Comparison of ENCODE assay signal across 1 cellular context in genomic region chr11:78666675-78667129, GRCh38.
TF ChIP-seq lines count a peak whose summit lies in the region.

No MANE protein-coding gene starts in this region.

TF ChIP-seq in K562, 482 proteins besides CTCF, POLR2A, EP300 and RAD21 (continued from another document):
- TF ChIP-seq, protein P1, sequence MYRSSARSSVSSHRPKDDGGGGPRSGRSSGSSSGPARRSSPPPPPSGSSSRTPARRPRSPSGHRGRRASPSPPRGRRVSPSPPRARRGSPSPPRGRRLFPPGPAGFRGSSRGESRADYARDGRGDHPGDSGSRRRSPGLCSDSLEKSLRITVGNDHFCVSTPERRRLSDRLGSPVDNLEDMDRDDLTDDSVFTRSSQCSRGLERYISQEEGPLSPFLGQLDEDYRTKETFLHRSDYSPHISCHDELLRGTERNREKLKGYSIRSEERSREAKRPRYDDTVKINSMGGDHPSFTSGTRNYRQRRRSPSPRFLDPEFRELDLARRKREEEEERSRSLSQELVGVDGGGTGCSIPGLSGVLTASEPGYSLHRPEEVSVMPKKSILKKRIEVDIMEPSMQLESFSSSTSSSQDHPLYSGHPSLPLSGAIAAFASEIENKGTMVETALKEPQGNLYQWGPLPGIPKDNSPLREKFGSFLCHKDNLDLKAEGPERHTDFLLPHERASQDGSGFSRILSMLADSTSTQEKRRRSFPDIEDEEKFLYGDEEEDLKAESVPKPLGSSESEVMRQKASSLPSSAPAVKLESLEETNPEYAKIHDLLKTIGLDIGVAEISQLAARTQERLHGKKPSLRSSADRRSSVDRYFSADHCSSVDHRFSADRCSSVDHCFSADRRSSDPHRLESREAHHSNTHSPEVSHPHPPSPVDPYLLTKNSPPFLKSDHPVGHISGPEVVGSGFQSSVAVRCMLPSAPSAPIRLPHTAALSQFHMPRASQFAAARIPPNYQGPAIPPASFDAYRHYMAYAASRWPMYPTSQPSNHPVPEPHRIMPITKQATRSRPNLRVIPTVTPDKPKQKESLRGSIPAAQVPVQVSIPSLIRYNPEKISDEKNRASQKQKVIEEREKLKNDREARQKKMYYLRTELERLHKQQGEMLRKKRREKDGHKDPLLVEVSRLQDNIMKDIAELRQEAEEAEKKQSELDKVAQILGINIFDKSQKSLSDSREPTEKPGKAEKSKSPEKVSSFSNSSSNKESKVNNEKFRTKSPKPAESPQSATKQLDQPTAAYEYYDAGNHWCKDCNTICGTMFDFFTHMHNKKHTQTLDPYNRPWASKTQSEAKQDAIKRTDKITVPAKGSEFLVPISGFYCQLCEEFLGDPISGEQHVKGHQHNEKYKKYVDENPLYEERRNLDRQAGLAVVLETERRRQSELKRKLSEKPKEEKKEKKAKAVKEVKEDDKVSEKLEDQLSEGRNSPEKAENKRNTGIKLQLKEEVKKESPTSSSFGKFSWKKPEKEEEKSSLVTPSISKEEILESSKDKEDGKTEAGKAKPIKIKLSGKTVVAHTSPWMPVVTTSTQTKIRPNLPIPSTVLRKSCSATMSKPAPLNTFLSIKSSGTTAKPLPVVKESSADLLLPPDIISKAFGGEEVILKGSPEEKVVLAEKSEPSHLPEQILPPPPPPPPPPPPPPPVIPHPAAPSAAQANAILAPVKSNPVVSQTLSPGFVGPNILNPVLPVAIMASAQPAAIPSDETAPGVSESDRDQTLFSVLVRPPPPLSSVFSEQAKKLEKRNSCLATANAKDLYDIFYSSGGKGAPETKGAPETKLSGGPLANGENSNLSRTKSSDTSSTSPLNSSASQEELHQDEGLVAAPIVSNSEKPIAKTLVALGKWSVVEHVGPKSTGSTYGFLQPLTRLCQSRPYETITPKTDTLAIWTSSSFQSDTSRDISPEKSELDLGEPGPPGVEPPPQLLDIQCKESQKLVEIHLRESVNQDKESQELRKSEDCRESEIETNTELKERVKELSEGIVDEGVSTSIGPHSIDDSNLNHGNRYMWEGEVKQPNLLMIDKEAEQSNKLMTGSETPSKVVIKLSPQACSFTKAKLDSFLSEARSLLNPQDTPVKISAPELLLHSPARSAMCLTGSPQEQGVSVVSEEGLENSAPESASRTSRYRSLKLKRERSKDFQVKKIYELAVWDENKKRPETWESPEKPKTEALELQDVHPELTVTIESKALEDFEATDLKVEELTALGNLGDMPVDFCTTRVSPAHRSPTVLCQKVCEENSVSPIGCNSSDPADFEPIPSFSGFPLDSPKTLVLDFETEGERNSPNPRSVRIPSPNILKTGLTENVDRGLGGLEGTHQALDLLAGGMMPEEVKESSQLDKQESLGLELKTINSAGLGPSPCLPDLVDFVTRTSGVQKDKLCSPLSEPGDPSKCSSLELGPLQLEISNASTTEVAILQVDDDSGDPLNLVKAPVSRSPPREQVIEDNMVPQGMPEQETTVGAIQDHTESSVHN (IDR thresholded peaks at IDR 0.05; ENCODE audit: borderline replicate concordance in 1 of 2, low read depth in 1 of 2): no peak
- TF ChIP-seq SRSF7 (optimal IDR thresholded peaks at IDR 0.05; ENCODE audit: low read depth, low read length): no peak
- TF ChIP-seq POLR2AphosphoS5 (IDR thresholded peaks at IDR 0.05; ENCODE audit: control insufficient read depth, insufficient read depth, low read depth, low read length): peak; percentile 48; the same call in 1 of the 2 replicates
- no peak for TF ChIP-seq TEAD2 (tag; IDR thresholded peaks at IDR 0.05)
- TF ChIP-seq SP2 (IDR thresholded peaks at IDR 0.05; ENCODE audit: extremely low read depth, low read depth, low read length, poor library complexity, severe bottlenecking): no peak
- no peak for TF ChIP-seq BHLHE40 (IDR thresholded peaks at IDR 0.05; ENCODE audit: low read length)
- no peak for TF ChIP-seq ZNF444 (CRISPR knock-in tag; IDR thresholded peaks at IDR 0.05)
- TF ChIP-seq ZNF282 (CRISPR knock-in tag; IDR thresholded peaks at IDR 0.05): no peak
- TF ChIP-seq GTF3C2 (IDR thresholded peaks at IDR 0.05; ENCODE audit: borderline replicate concordance, extremely low read depth, insufficient read length): no peak
- TF ChIP-seq SNIP1 (IDR thresholded peaks at IDR 0.05; ENCODE audit: low read depth): no peak
- TF ChIP-seq SMAD2 (IDR thresholded peaks at IDR 0.05; ENCODE audit: low read depth, low read length): no peak
- TF ChIP-seq ZKSCAN3 (CRISPR knock-in tag; IDR thresholded peaks at IDR 0.05): no peak
- TF ChIP-seq PBX2 (CRISPR knock-in tag; IDR thresholded peaks at IDR 0.05; ENCODE audit: low read depth): no peak
- peak; percentile 25; the same call in 1 of the 2 replicates for TF ChIP-seq PBX2 (tag; conservative IDR thresholded peaks at IDR 0.05; ENCODE audit: low read depth)
- TF ChIP-seq JUN (IDR thresholded peaks at IDR 0.05; ENCODE audit: borderline replicate concordance, low read depth, low read length): 0 out of 2 replicates have a peak, but pooled peaks have one; percentile 24
- TF ChIP-seq JUN (CRISPR knock-in tag; IDR thresholded peaks at IDR 0.05; ENCODE audit: borderline replicate concordance): no peak
- peak; percentile 27; the same call in 1 of the 2 replicates for TF ChIP-seq ATF7 (IDR thresholded peaks at IDR 0.05)
- TF ChIP-seq ZNF24 (IDR thresholded peaks at IDR 0.05): no peak
- peak; percentile 92 for TF ChIP-seq CBFA2T3 (IDR thresholded peaks at IDR 0.05)
- TF ChIP-seq, protein P2, sequence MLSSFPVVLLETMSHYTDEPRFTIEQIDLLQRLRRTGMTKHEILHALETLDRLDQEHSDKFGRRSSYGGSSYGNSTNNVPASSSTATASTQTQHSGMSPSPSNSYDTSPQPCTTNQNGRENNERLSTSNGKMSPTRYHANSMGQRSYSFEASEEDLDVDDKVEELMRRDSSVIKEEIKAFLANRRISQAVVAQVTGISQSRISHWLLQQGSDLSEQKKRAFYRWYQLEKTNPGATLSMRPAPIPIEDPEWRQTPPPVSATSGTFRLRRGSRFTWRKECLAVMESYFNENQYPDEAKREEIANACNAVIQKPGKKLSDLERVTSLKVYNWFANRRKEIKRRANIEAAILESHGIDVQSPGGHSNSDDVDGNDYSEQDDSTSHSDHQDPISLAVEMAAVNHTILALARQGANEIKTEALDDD (IDR thresholded peaks at IDR 0.05): peak; percentile 30; the same call in 1 of the 2 replicates
